Comparison of ENCODE assay signal across 16 cellular contexts in the genomic region with DNA sequence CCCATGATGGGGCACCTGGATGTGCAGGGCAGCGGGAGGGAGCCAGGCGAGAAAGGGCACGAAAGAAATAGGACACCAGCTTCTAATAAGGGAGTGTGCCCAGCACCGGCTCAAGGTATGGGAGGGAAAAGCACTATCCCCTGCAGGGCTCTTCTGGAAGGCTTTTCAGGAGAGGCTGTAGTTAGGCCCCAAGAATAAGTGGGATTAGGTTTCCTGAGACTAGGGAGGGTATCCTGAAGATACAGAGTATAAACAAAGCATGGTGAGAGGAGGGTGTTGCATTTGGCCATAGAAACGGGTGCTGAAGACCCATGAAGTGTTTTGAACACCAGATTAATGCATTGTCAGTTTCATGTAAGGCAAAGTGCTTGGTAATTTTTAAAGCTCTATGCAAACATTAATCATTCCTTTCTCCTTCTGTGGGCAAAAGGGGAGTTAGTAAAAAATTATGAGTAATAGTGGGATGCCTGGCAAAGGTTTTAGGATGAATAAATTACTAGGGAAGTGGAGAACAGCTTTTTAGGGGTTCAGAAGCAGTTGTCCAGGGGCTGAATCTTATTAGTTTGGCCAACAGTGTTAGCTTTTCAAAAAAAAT.
DNase-seq lines count a peak whose midpoint lies in the region; FAIRE-seq and TF ChIP-seq lines count a peak whose summit lies in the region.
"Had no signal": no experiment of that assay in that cellular context is flagged by ENCODE, and none has a peak within 500 bp of the region (broad histone marks: within the 10 kb centered on the region; RNA-seq: fewer than 3 reads in every experiment).

No MANE protein-coding gene starts in this region.

- H3K27me3 ChIP-seq in bronchial epithelial cell (ENCODE audit: control insufficient read depth, insufficient read depth, low read length) (peaks cover 8% of the 10 kb centered on the region), neural progenitor cell (no peaks in the 10 kb centered on the region)
- H3K27me3 ChIP-seq: SJCRH30 had no signal

- no peak for FAIRE-seq in bronchial epithelial cell (lab: Jason Lieb, UNC)
- FAIRE-seq: A549 had no signal

- H3K4me1 Mint-ChIP-seq in neural progenitor cell = peaks cover 46% of the 10 kb centered on the region

- peaks cover 56% of the 10 kb centered on the region for H3K4me1 ChIP-seq in neural progenitor cell
- H3K4me1 ChIP-seq: A549 had no signal

- no peak overlapping the region for H3K4me3 ChIP-seq in bronchial epithelial cell (ENCODE audit: low read depth, low read length)
- H3K4me3 ChIP-seq in neural progenitor cell = no peak overlapping the region
- H3K4me3 ChIP-seq: A549, SJCRH30 had no signal

- no peaks in the 10 kb centered on the region for H3K36me3 Mint-ChIP-seq in neural progenitor cell

- peak overlapping the region; percentile 57 for H3K4me2 ChIP-seq in neural progenitor cell
- H3K4me2 ChIP-seq: A549, KMS-11 had no signal

- H2AFZ ChIP-seq in neural progenitor cell (replicated peaks) = no peak overlapping the region

- no peaks in the 10 kb centered on the region for H4K20me1 ChIP-seq in neural progenitor cell (ENCODE audit: low read depth)

- H3K27me3 Mint-ChIP-seq in neural progenitor cell (ENCODE audit: insufficient read depth, low read depth) = peaks cover 3% of the 10 kb centered on the region
- H3K27me3 Mint-ChIP-seq: CD4-positive, alpha-beta T cell had no signal

- no peaks in the 10 kb centered on the region for H3K9me3 ChIP-seq in neural progenitor cell (ENCODE audit: low read depth)
- H3K9me3 ChIP-seq: A549, SJCRH30 had no signal

- DNase-seq in NCI-H2171 treated with DMSO at 0.1 percent for 48 hours (lab: John Stamatoyannopoulos, UW) (peak; percentile 30), NCI-H2171 (lab: John Stamatoyannopoulos, UW) (no peak), NCI-H187 (lab: John Stamatoyannopoulos, UW) (peak; percentile 33 to 70), bronchial epithelial cell (ENCODE audit: low read depth) (peak; percentile 7), neural progenitor cell (ENCODE audit: low spot score) (peak; percentile 31), NCI-H1930 (lab: John Stamatoyannopoulos, UW) (no peak)
- no peak for DNase-seq in effector CD8-positive, alpha-beta T cell (lab: John Stamatoyannopoulos, UW)
- DNase-seq: CD4-positive, alpha-beta T cell; H7; NCI-H146; NCI-H82; SJCRH30 had no signal

- H3K27ac ChIP-seq in neural progenitor cell = no peak overlapping the region
- H3K27ac ChIP-seq: A549, HL-60, KMS-11, SJCRH30 had no signal

- H3K79me2 ChIP-seq in neural progenitor cell (ENCODE audit: low read depth) = no peaks in the 10 kb centered on the region

- no peak overlapping the region for H3K9ac ChIP-seq in neural progenitor cell
- H3K9ac ChIP-seq: KMS-11 had no signal

- H3K27ac Mint-ChIP-seq in neural progenitor cell = peak overlapping the region; percentile 86
- H3K27ac Mint-ChIP-seq: CD4-positive, alpha-beta T cell; T-helper 1 cell treated with Interleukin-12 subunit alpha and Interleukin-12 subunit beta and Interleukin-4 antibody, amounts not matched to agents 30 μg/mL and 1 μg/mL, for 36 hours had no signal

- peaks cover 3% of the 10 kb centered on the region for H3K9me3 Mint-ChIP-seq in neural progenitor cell
- H3K9me3 Mint-ChIP-seq: CD4-positive, alpha-beta T cell; T-helper 1 cell treated with Interleukin-12 subunit alpha and Interleukin-12 subunit beta and Interleukin-4 antibody, amounts not matched to agents 30 μg/mL and 1 μg/mL, for 36 hours had no signal

- H3K36me3 ChIP-seq in bronchial epithelial cell (ENCODE audit: control insufficient read depth, insufficient read depth, low read length) (no peaks in the 10 kb centered on the region), neural progenitor cell (no peaks in the 10 kb centered on the region)
- H3K36me3 ChIP-seq: SJCRH30 had no signal

- no peak for TF ChIP-seq CTCF in bronchial epithelial cell (IDR thresholded peaks at IDR 0.05; ENCODE audit: insufficient read depth, low read length, severe bottlenecking)
- TF ChIP-seq CTCF in neural progenitor cell (IDR thresholded peaks at IDR 0.05) = no peak

- H3F3A ChIP-seq in neural progenitor cell (ENCODE audit: low read depth) = peaks cover 43% of the 10 kb centered on the region

- no peak overlapping the region for H3K4me3 Mint-ChIP-seq in neural progenitor cell
- H3K4me3 Mint-ChIP-seq: CD4-positive, alpha-beta T cell; T-helper 1 cell treated with Interleukin-12 subunit alpha and Interleukin-12 subunit beta and Interleukin-4 antibody, amounts not matched to agents 30 μg/mL and 1 μg/mL, for 36 hours had no signal

Comparison
In these comparisons a context has a peak if more than half of its experiments do, and no peak if none do; other contexts are left out.
1. DNase-seq: peak in NCI-H2171 treated with DMSO at 0.1 percent for 48 hours (single experiment), NCI-H187 (2 of 2), bronchial epithelial cell (single experiment) and neural progenitor cell (single experiment); none in NCI-H2171 (single experiment), NCI-H1930 (0 of 2) and effector CD8-positive, alpha-beta T cell (single experiment).